9 cellular contexts compared by ENCODE assay signal in the genomic region with DNA sequence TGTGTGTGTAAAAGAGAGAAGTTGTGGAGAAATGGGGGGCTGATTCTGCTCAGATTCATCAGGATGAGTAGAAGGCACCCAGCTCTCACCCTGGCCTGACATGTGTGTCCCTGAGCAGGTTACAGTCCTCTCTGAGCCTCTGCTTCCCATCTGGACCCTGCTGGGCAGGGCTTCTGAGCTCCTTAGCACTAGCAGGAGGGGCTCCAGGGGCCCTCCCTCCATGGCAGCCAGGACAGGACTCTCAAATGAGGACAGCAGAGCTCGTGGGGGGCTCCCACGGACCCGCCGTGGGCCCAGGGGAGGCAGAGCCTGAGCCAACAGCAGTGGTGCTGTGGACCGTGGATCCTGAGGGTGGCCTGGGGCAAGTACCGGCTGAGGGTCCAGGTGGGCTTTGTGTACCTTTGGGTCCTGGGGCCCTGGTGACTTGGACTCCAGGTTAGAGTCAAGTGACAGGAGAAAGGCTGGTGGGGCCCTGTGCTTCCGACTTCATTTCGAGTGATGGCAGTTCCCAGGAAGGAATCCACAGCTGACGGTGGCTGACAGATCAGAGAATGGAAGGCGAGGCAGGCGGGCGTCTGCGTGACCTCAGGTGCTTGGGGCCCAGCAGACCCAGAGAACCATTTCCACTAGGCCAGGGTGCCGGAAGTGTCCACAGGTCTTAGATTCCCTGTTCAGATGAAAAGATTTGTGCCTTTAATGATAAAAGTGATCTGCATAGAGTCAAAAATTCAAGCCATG. TPM values are rescaled to one million over a fixed set of nuclear protein-coding genes. Genes with fewer than 3 reads are reported as not detected.
DNase-seq lines count a peak whose midpoint lies in the region; ATAC-seq and TF ChIP-seq lines count a peak whose summit lies in the region.
"Had no signal": no experiment of that assay in that cellular context is flagged by ENCODE, and none has a peak within 500 bp of the region (broad histone marks: within the 10 kb centered on the region; RNA-seq: fewer than 3 reads in every experiment).

No MANE protein-coding gene starts in this region.

- H3K18ac ChIP-seq in IMR-90 (ENCODE audit: low read depth, low read length), result no peak overlapping the region
- no peak overlapping the region for H3K18ac ChIP-seq in mesendoderm (ENCODE audit: low read length)

- BruUV-seq in IMR-90 (replicated peaks; lab: Mats Ljungman, UMichigan), result no TSS peak

- peak; percentile 60 for TF ChIP-seq POLR2A in IMR-90 (IDR thresholded peaks at IDR 0.05; ENCODE audit: low read depth, low read length)

- in situ Hi-C loops in IMR-90 (cut with MboI; ENCODE audit: low sequenced_read_pairs), result no loop called here

- TF ChIP-seq CTCF in IMR-90 (conservative IDR thresholded peaks at IDR 0.05; ENCODE audit: low read depth, low read length) (no peak), glutamatergic neuron (IDR thresholded peaks at IDR 0.05; ENCODE audit: partially characterized antibody, unreplicated experiment) (no peak)

- dilution Hi-C loops in IMR-90 (cut with HindIII; ENCODE audit: low sequenced_read_pairs, unreplicated experiment), result no loop called here

- H3K9me3 ChIP-seq in IMR-90 (ENCODE audit: control insufficient read depth, insufficient read depth, low read length), result no peaks in the 10 kb centered on the region

- H3K9me3 Mint-ChIP-seq in glutamatergic neuron (ENCODE audit: unreplicated experiment), result peaks cover 5% of the 10 kb centered on the region
- H3K9me3 Mint-ChIP-seq in stimulated activated memory B cell treated with anti-CD40 and anti-IgM and Interleukin-4, amounts not matched to agents 10 μg/mL and 1 μg/mL and 100 μg/mL, for 72 hours, result peaks cover 2% of the 10 kb centered on the region

- peak overlapping the region; percentile 21 for H3K27ac Mint-ChIP-seq in glutamatergic neuron (ENCODE audit: unreplicated experiment)
- peak overlapping the region; percentile 80 for H3K27ac Mint-ChIP-seq in stimulated activated memory B cell treated with anti-CD40 and anti-IgM and Interleukin-4, amounts not matched to agents 10 μg/mL and 1 μg/mL and 100 μg/mL, for 72 hours

- H3K4ac ChIP-seq in IMR-90 (ENCODE audit: low read depth, low read length), result no peak overlapping the region
- no peak overlapping the region for H3K4ac ChIP-seq in mesendoderm (ENCODE audit: low read depth, low read length)

- no peak overlapping the region for H2BK120ac ChIP-seq in IMR-90 (ENCODE audit: low read depth, low read length)
- no peak overlapping the region for H2BK120ac ChIP-seq in mesendoderm (ENCODE audit: low read depth, low read length)

- H2AK5ac ChIP-seq in IMR-90 (ENCODE audit: low read depth, low read length) (no peak overlapping the region), mesendoderm (ENCODE audit: low read length) (no peak overlapping the region)

- H3K9ac ChIP-seq in IMR-90 (ENCODE audit: low read depth, low read length), result no peak overlapping the region
- H3K9ac ChIP-seq in mesendoderm (ENCODE audit: low read length), result no peak overlapping the region

- peaks cover 3% of the 10 kb centered on the region for H3K36me3 Mint-ChIP-seq in glutamatergic neuron (ENCODE audit: unreplicated experiment)
- peaks cover 11% of the 10 kb centered on the region for H3K36me3 Mint-ChIP-seq in stimulated activated memory B cell treated with anti-CD40 and anti-IgM and Interleukin-4, amounts not matched to agents 10 μg/mL and 1 μg/mL and 100 μg/mL, for 72 hours

- H3K4me2 ChIP-seq in IMR-90 (ENCODE audit: low read depth, low read length) (no peak overlapping the region), mesendoderm (ENCODE audit: low read length) (no peak overlapping the region)

- peaks cover 16% of the 10 kb centered on the region for H3K9me1 ChIP-seq in IMR-90 (ENCODE audit: insufficient read depth, low read length)

- H3K4me3 ChIP-seq in IMR-90 (ENCODE audit: insufficient read depth, low read depth, low read length) (no peak overlapping the region), mesendoderm (ENCODE audit: low read length) (no peak overlapping the region)

- POLR2A ChIA-PET in IMR-90 (lab: Charles Lee; ENCODE audit: unreplicated experiment), result interaction anchor here (0.7 kb wide), 1 partner anchor 21 kb away, joined by 4 read pairs; no protein-coding TSS in a partner anchor

- H2BK15ac ChIP-seq in IMR-90 (ENCODE audit: low read depth, low read length) (no peak overlapping the region), mesendoderm (replicated peaks; ENCODE audit: low read depth) (no peak overlapping the region)

- H4K91ac ChIP-seq in IMR-90 (ENCODE audit: insufficient read depth, low read depth, low read length), result no peak overlapping the region

- H3K4me3 Mint-ChIP-seq in glutamatergic neuron (ENCODE audit: unreplicated experiment), result no peak overlapping the region
- H3K4me3 Mint-ChIP-seq in stimulated activated memory B cell treated with anti-CD40 and anti-IgM and Interleukin-4, amounts not matched to agents 10 μg/mL and 1 μg/mL and 100 μg/mL, for 72 hours, result no peak overlapping the region

- H3K79me2 ChIP-seq in mesendoderm (ENCODE audit: control insufficient read depth, insufficient read depth, low read length), result no peaks in the 10 kb centered on the region

- peak overlapping the region; percentile 24; the same call in 1 of the 2 replicates for H3K27ac ChIP-seq in IMR-90 (ENCODE audit: insufficient read depth, low read length)
- H3K27ac ChIP-seq in mesendoderm (ENCODE audit: low read depth, low read length), result no peak overlapping the region

- WGBS in IMR-90 (ENCODE audit: extremely low coverage in 2 of 2, insufficient read length in 1 of 2), 2 experiments, result 100% methylated on average over 4 of the region's 14 CpGs; no CpG with 5 or more reads in 1 of the 2 experiments
- WGBS in mesendoderm (ENCODE audit: extremely low coverage, insufficient coverage, low lambda C conversion rate), result no CpG with 5 or more reads among the region's 14 CpGs

- intact Hi-C loops in IMR-90 (cut with micrococcal nuclease), result no loop called here

- H2AFZ ChIP-seq in IMR-90 (replicated peaks; ENCODE audit: low read length, poor library complexity), result no peak overlapping the region

- H3K27me3 Mint-ChIP-seq in glutamatergic neuron (ENCODE audit: unreplicated experiment), result peaks cover 8% of the 10 kb centered on the region
- no peaks in the 10 kb centered on the region for H3K27me3 Mint-ChIP-seq in stimulated activated memory B cell treated with anti-CD40 and anti-IgM and Interleukin-4, amounts not matched to agents 10 μg/mL and 1 μg/mL and 100 μg/mL, for 72 hours

- H3K4me1 Mint-ChIP-seq in glutamatergic neuron (ENCODE audit: low read depth, unreplicated experiment), result peaks cover 27% of the 10 kb centered on the region
- H3K4me1 Mint-ChIP-seq in stimulated activated memory B cell treated with anti-CD40 and anti-IgM and Interleukin-4, amounts not matched to agents 10 μg/mL and 1 μg/mL and 100 μg/mL, for 72 hours, result peaks cover 84% of the 10 kb centered on the region

- DNase-seq in IMR-90 (peak; percentile 43), glutamatergic neuron (no peak), mesendoderm (no peak), middle frontal gyrus (ENCODE audit: extremely low spot score, low spot score) (no peak)
- DNase-seq in activated CD8-positive, alpha-beta memory T cell treated with anti-CD3 and anti-CD28 coated beads for 24 hours, result peak; percentile 54
- DNase-seq in activated T-cell treated with anti-CD3 and anti-CD28 coated beads, Interleukin-2, amount 50 U/mL, for 1 hour, result no peak
- DNase-seq: NCI-H1694 had no signal

- no peak overlapping the region for H3K23ac ChIP-seq in IMR-90 (ENCODE audit: low read depth, low read length)
- no peak overlapping the region for H3K23ac ChIP-seq in mesendoderm (ENCODE audit: low read length)

- no peak overlapping the region for H3K56ac ChIP-seq in IMR-90 (ENCODE audit: extremely low read depth, insufficient read depth, low read length)
- H3K56ac ChIP-seq in mesendoderm (ENCODE audit: low read length), result no peak overlapping the region

- H4K5ac ChIP-seq in IMR-90 (ENCODE audit: low read depth, low read length) (no peak overlapping the region), mesendoderm (ENCODE audit: low read length) (no peak overlapping the region)

- H4K8ac ChIP-seq in IMR-90 (ENCODE audit: low read depth in 2 of 2, low read length in 2 of 2) (no peak overlapping the region; a peak in 1 of 4 replicates), mesendoderm (ENCODE audit: low read depth, low read length) (no peak overlapping the region)

- H2BK20ac ChIP-seq in IMR-90 (ENCODE audit: low read depth, low read length), result no peak overlapping the region

- peaks cover 43% of the 10 kb centered on the region for H3K36me3 ChIP-seq in IMR-90 (ENCODE audit: control insufficient read depth, insufficient read depth, low read length)
- no peaks in the 10 kb centered on the region for H3K36me3 ChIP-seq in mesendoderm (ENCODE audit: control insufficient read depth, insufficient read depth, low read length)

- H3K4me1 ChIP-seq in IMR-90 (ENCODE audit: control insufficient read depth, insufficient read depth, low read length), result peaks cover 4% of the 10 kb centered on the region; the same call in 1 of the 2 replicates
- H3K4me1 ChIP-seq in mesendoderm (ENCODE audit: control insufficient read depth, low read depth, low read length), result peaks cover 4% of the 10 kb centered on the region

- peaks cover 7 to 60% of the 10 kb centered on the region in 2 experiments for H3K79me1 ChIP-seq in IMR-90 (ENCODE audit: low read depth in 1 of 2, low read length in 2 of 2)
- no peaks in the 10 kb centered on the region for H3K79me1 ChIP-seq in mesendoderm (ENCODE audit: low read length)

- no peak overlapping the region for H3K14ac ChIP-seq in IMR-90 (replicated peaks; ENCODE audit: low read depth, low read length)

- peak overlapping the region; percentile 51 for H2AK9ac ChIP-seq in IMR-90 (replicated peaks; ENCODE audit: low read depth, low read length, poor library complexity)

- CTCF ChIA-PET in IMR-90 (lab: Yijun Ruan, JAX), result no interaction called here

- ATAC-seq in IMR-90 (ENCODE audit: low read depth) (no peak), HG02623 (IDR thresholded peaks at IDR 0.05; ENCODE audit: unreplicated experiment) (no peak)
- ATAC-seq in stimulated activated memory B cell treated with anti-CD40 and anti-IgM and Interleukin-4, amounts not matched to agents 10 μg/mL and 1 μg/mL and 100 μg/mL, for 72 hours, result no peak

- no peak for TF ChIP-seq RAD21 in IMR-90 (IDR thresholded peaks at IDR 0.05; ENCODE audit: low read length)

- H2BK5ac ChIP-seq in IMR-90 (ENCODE audit: low read depth, low read length, poor library complexity, severe bottlenecking) (peak overlapping the region; percentile 34), mesendoderm (ENCODE audit: low read length) (no peak overlapping the region)

- no peaks in the 10 kb centered on the region for H3K27me3 ChIP-seq in IMR-90 (ENCODE audit: control insufficient read depth, insufficient read depth, low read length)
- no peaks in the 10 kb centered on the region for H3K27me3 ChIP-seq in mesendoderm (ENCODE audit: insufficient read depth, low read length, poor library complexity)

- peaks cover 96% of the 10 kb centered on the region for H4K20me1 ChIP-seq in IMR-90 (ENCODE audit: insufficient read depth, low read length)

RNA-seq across cellular contexts. Expression of gene NEAT1, which starts 21.9 kb away (rescaled TPM):
- total RNA-seq in IMR-90 (2012; rRNA removed) (30.1 and 38.0 TPM in 2 replicates), glutamatergic neuron (ENCODE audit: unreplicated experiment) (107 TPM)
- polyA plus RNA-seq in IMR-90 (2012; rRNA removed), result 56.3 and 114 TPM in 2 replicates
- 12.5 and 21.1 TPM in 2 replicates for polyA plus RNA-seq in IMR-90 (2012; cell fraction: cytosol; rRNA removed)
- 237 and 1,050 TPM in 2 replicates for polyA plus RNA-seq in IMR-90 (2012; cell fraction: nucleus; rRNA removed; ENCODE audit: low replicate concordance)
- 3.7 TPM for polyA plus RNA-seq in mesendoderm (2013, experiment 1 of 2)
- 4.5 TPM for polyA plus RNA-seq in mesendoderm (2013, experiment 2 of 2)

RNA-seq across cellular contexts. Expression of gene MALAT1, which starts 54.4 kb away (rescaled TPM):
- total RNA-seq in IMR-90 (2012; rRNA removed) (3,569 and 5,244 TPM in 2 replicates), glutamatergic neuron (ENCODE audit: unreplicated experiment) (18,218 TPM)
- polyA plus RNA-seq in IMR-90 (2012; rRNA removed), result 430 and 636 TPM in 2 replicates
- 4.7 and 16.7 TPM in 2 replicates for polyA plus RNA-seq in IMR-90 (2012; cell fraction: cytosol; rRNA removed)
- polyA plus RNA-seq in IMR-90 (2012; cell fraction: nucleus; rRNA removed; ENCODE audit: low replicate concordance), result 481 and 5,232 TPM in 2 replicates
- polyA plus RNA-seq in mesendoderm (2013, experiment 1 of 2), result 112 TPM
- 116 TPM for polyA plus RNA-seq in mesendoderm (2013, experiment 2 of 2)

RNA-seq across cellular contexts. Expression of gene FRMD8, which starts 58.0 kb away (rescaled TPM):
- total RNA-seq in IMR-90 (2012; rRNA removed) (10.8 and 11.3 TPM in 2 replicates), glutamatergic neuron (ENCODE audit: unreplicated experiment) (11.1 TPM)
- polyA plus RNA-seq in IMR-90 (2012; rRNA removed), result 19.8 and 22.5 TPM in 2 replicates
- polyA plus RNA-seq in IMR-90 (2012; cell fraction: cytosol; rRNA removed), result 30.0 and 36.2 TPM in 2 replicates
- polyA plus RNA-seq in IMR-90 (2012; cell fraction: nucleus; rRNA removed; ENCODE audit: low replicate concordance), result 33.2 and 66.1 TPM in 2 replicates
- 10.9 TPM for polyA plus RNA-seq in mesendoderm (2013, experiment 1 of 2)
- 10.4 TPM for polyA plus RNA-seq in mesendoderm (2013, experiment 2 of 2)

Comparison
In these comparisons a context has a peak if more than half of its experiments do, and no peak if none do; other contexts are left out.
1. DNase-seq: peak in IMR-90 (single experiment) and activated CD8-positive, alpha-beta memory T cell treated with anti-CD3 and anti-CD28 coated beads for 24 hours (single experiment); none in glutamatergic neuron (single experiment), mesendoderm (single experiment), middle frontal gyrus (single experiment) and activated T-cell treated with anti-CD3 and anti-CD28 coated beads, Interleukin-2, amount 50 U/mL, for 1 hour (single experiment).